Comparison of ENCODE assay signal across 18 cellular contexts in genomic region chr7:155886391-155887173, GRCh38.
"Had no signal": no experiment of that assay in that cellular context is flagged by ENCODE, and none has a peak within 500 bp of the region (broad histone marks: within the 10 kb centered on the region; RNA-seq: fewer than 3 reads in every experiment).

No MANE protein-coding gene starts in this region.

- H3K4me1 ChIP-seq: foreskin keratinocyte had no signal

- FAIRE-seq: islet of Langerhans had no signal

- H3K27me3 ChIP-seq: colonic mucosa, foreskin keratinocyte had no signal

- H3K27ac ChIP-seq: colonic mucosa, foreskin keratinocyte had no signal

- H3K36me3 ChIP-seq: colonic mucosa had no signal

- H3K9me3 ChIP-seq: colonic mucosa had no signal

- H3K4me3 ChIP-seq: colonic mucosa, lung had no signal

- ATAC-seq: activated CD4-positive, alpha-beta T cell treated with anti-CD3 and anti-CD28 coated beads for 36 hours; foreskin keratinocyte; T-helper 17 cell; WTC11 had no signal

- DNase-seq: activated CD4-positive, alpha-beta memory T cell treated with anti-CD3 and anti-CD28 coated beads for 36 hours; activated CD4-positive, alpha-beta T cell treated with anti-CD3 and anti-CD28 coated beads for 36 hours; activated naive CD4-positive, alpha-beta T cell treated with anti-CD3 and anti-CD28 coated beads for 36 hours; central memory CD4-positive, alpha-beta T cell; colonic mucosa; endodermal cell; foreskin keratinocyte; hippocampal formation; left cardiac atrium; midbrain; stimulated activated CD4-positive, alpha-beta T cell treated with anti-CD3 and anti-CD28 coated beads, Interleukin-12 subunit alpha, Interleukin-12 subunit beta, amount 100 ng/mL, for 4 hours; stimulated activated CD4-positive, alpha-beta T cell treated with anti-CD3 and anti-CD28 coated beads, Interleukin-1b, Interleukin-23, amount 100 ng/mL, for 48 hours; stimulated activated CD8-positive, alpha-beta memory T cell treated with anti-CD3 and anti-CD28 coated beads, Interleukin-4, amount 100 ng/mL, for 48 hours; stimulated activated naive CD4-positive, alpha-beta T cell; T-helper 17 cell had no signal
